24 cellular contexts compared by ENCODE assay signal in genomic region chr7:2054927-2055326, GRCh38.
"Had no signal": no experiment of that assay in that cellular context is flagged by ENCODE, and none has a peak within 500 bp of the region (broad histone marks: within the 10 kb centered on the region; RNA-seq: fewer than 3 reads in every experiment).

No MANE protein-coding gene starts in this region.

- H3K27me3 Mint-ChIP-seq: activated naive CD8-positive, alpha-beta T cell; memory B cell; T-cell had no signal

- DNase-seq: activated CD4-positive, alpha-beta T cell treated with anti-CD3 and anti-CD28 coated beads for 1 hour; activated CD8-positive, alpha-beta memory T cell treated with anti-CD3 and anti-CD28 coated beads for 24 hours; activated CD8-positive, alpha-beta memory T cell treated with anti-CD3 and anti-CD28 coated beads, Interleukin-2, amount 50 U/mL, for 48 hours; activated naive CD4-positive, alpha-beta T cell; activated T-cell treated with anti-CD3 and anti-CD28 coated beads, Interleukin-2, amount 50 U/mL, for 4 hours; adrenal gland; central memory CD4-positive, alpha-beta T cell; dermis blood vessel endothelial cell; effector CD8-positive, alpha-beta T cell; heart left ventricle; left colon; nephron progenitor cell; retina; stimulated activated CD4-positive, alpha-beta T cell treated with anti-CD3 and anti-CD28 coated beads, Interleukin-2, amount 100 ng/mL, for 48 hours; stimulated activated CD8-positive, alpha-beta memory T cell treated with anti-CD3 and anti-CD28 coated beads, Interleukin-4, amount 100 ng/mL, for 48 hours; stimulated activated naive CD4-positive, alpha-beta T cell treated with Interleukin-2 at 50 U/mL for 16 hours; T-cell; WERI-Rb-1 had no signal

- H3K4me3 ChIP-seq: adrenal gland, ascending aorta, heart left ventricle, thoracic aorta had no signal

- H3K9me3 Mint-ChIP-seq: activated T-cell treated with anti-CD3 and anti-CD28 coated beads, Interleukin-2, amount 50 U/mL, for 4 hours had no signal

- ATAC-seq: activated T-cell treated with anti-CD3 and anti-CD28 coated beads, Interleukin-2, amount 50 U/mL, for 4 hours; heart left ventricle; left colon; T-cell had no signal

- H3K27ac ChIP-seq: adrenal gland, ascending aorta, heart left ventricle, thoracic aorta, WERI-Rb-1 had no signal

- H3K4me1 ChIP-seq: adrenal gland, ascending aorta had no signal

- H3K27ac Mint-ChIP-seq: activated naive CD8-positive, alpha-beta T cell; activated T-helper 2 cell treated with anti-CD3 and anti-CD28 coated beads, Interferon-gamma antibody, Interleukin-2, Interleukin-4, amounts not matched to agents 10 μg/mL and 5 μg/mL and 100 μg/mL, durations not matched to agents 14 hours and 24 hours and 36 hours; memory B cell; nephron progenitor cell; T-cell; T-helper 2 cell treated with Interferon-gamma antibody and Interleukin-4, amounts not matched to agents 5 μg/mL and 100 μg/mL, for 36 hours had no signal

- H3K27me3 ChIP-seq: adrenal gland, ascending aorta, heart left ventricle had no signal

- H3K4me3 Mint-ChIP-seq: activated naive CD8-positive, alpha-beta T cell; activated T-cell treated with anti-CD3 and anti-CD28 coated beads, Interleukin-2, amount 50 U/mL, for 4 hours; memory B cell; nephron progenitor cell; T-cell; T-helper 2 cell treated with Interferon-gamma antibody and Interleukin-4, amounts not matched to agents 5 μg/mL and 100 μg/mL, for 36 hours had no signal

- H3K9me3 ChIP-seq: adrenal gland, ascending aorta had no signal

- H3K36me3 ChIP-seq: adrenal gland, ascending aorta, thoracic aorta had no signal
